In genomic region chr1:11707621-11708276, GRCh38 we compare ENCODE assay signal across 8 cellular contexts. TPM values are rescaled to one million over a fixed set of nuclear protein-coding genes. Genes with fewer than 3 reads are reported as not detected.
DNase-seq lines count a peak whose midpoint lies in the region; ATAC-seq and TF ChIP-seq lines count a peak whose summit lies in the region.

No MANE protein-coding gene starts in this region.

- H3K27ac ChIP-seq in VCaP: peak overlapping the region; percentile 48

- ATAC-seq in GM21423 (IDR thresholded peaks at IDR 0.05; ENCODE audit: unreplicated experiment): no peak
- ATAC-seq in HG03521 (IDR thresholded peaks at IDR 0.05; ENCODE audit: unreplicated experiment): no peak

- DNase-seq in DMS153 treated with DMSO at 0.1 percent for 48 hours (lab: John Stamatoyannopoulos, UW; ENCODE audit: unreplicated experiment) (peak; percentile 84), NCI-H1436 (lab: John Stamatoyannopoulos, UW) (peak; percentile 92), midbrain (lab: John Stamatoyannopoulos, UW) (peak; percentile 20), NOMO-1 treated with DMSO at 0.1 percent for 48 hours (lab: John Stamatoyannopoulos, UW; ENCODE audit: unreplicated experiment) (no peak), A172 (ENCODE audit: low spot score) (no peak)

- no peak for TF ChIP-seq CTCF in VCaP (conservative IDR thresholded peaks at IDR 0.05)

RNA-seq across cellular contexts. Expression of gene DRAXIN, which starts 16.2 kb away (rescaled TPM):
- 4.0 and 7.0 TPM in 2 replicates for total RNA-seq in A172 (2014; rRNA removed; shearing (Covaris generic))

RNA-seq across cellular contexts. Expression of gene MAD2L2, which starts 26.8 kb away (rescaled TPM):
- 70.3 and 72.0 TPM in 2 replicates for total RNA-seq in A172 (2014; rRNA removed; shearing (Covaris generic))

RNA-seq across cellular contexts. Expression of gene AGTRAP, which starts 28.2 kb away (rescaled TPM):
- total RNA-seq in A172 (2014; rRNA removed; shearing (Covaris generic)): 36.5 and 41.7 TPM in 2 replicates

RNA-seq across cellular contexts. Expression of gene FBXO6, which starts 43.7 kb away (rescaled TPM):
- not detected in 2 replicates for total RNA-seq in A172 (2014; rRNA removed; shearing (Covaris generic))

RNA-seq across cellular contexts. Expression of gene FBXO44, which starts 53.1 kb away (rescaled TPM):
- 17.6 and 18.5 TPM in 2 replicates for total RNA-seq in A172 (2014; rRNA removed; shearing (Covaris generic))

Comparison
In these comparisons a context has a peak if more than half of its experiments do, and no peak if none do; other contexts are left out.
1. DNase-seq: peak in DMS153 treated with DMSO at 0.1 percent for 48 hours (single experiment), NCI-H1436 (single experiment) and midbrain (single experiment); none in NOMO-1 treated with DMSO at 0.1 percent for 48 hours (single experiment) and A172 (single experiment).